In the genomic region with DNA sequence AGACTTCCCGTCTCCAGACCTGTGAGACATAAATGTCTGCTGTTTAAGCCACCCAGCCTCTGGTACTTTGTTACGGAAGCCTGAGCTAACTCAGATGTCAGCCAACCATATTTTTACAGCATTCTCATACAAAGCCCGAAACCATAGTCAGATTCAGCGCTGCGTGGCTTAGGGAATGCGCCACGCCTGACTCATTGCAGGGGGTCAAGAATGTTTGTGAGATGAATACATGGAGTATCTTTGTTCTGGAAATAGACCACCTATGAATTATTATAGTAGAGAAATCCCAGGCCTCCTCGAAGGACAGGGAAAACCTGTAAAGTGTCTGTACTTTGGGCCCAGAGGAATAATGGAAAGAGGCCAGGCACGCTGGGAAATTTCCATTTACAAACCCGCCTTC, we compare ENCODE assay signal across 34 cellular contexts.
DNase-seq lines count a peak whose midpoint lies in the region; TF ChIP-seq lines count a peak whose summit lies in the region.
"Had no signal": no experiment of that assay in that cellular context is flagged by ENCODE, and none has a peak within 500 bp of the region (broad histone marks: within the 10 kb centered on the region; RNA-seq: fewer than 3 reads in every experiment).

No MANE protein-coding gene starts in this region.

- H3K27ac Mint-ChIP-seq in immature natural killer cell = no peak overlapping the region
- H3K27ac Mint-ChIP-seq: activated T-helper 17 cell treated with anti-CD3 and anti-CD28 coated beads, Interleukin-2, amount 50 U/mL, for 72 hours; effector memory CD8-positive, alpha-beta T cell had no signal

- TF ChIP-seq CTCF in esophagus muscularis mucosa (IDR thresholded peaks at IDR 0.05) (no peak), sigmoid colon (IDR thresholded peaks at IDR 0.05) (no peak), suprapubic skin (IDR thresholded peaks at IDR 0.05) (no peak)

- no peaks in the 10 kb centered on the region for H3K4me1 ChIP-seq in esophagus muscularis mucosa
- peaks cover 0 to 13% (median 8%) of the 10 kb centered on the region in 4 donors for H3K4me1 ChIP-seq in sigmoid colon
- H3K4me1 ChIP-seq in suprapubic skin = no peaks in the 10 kb centered on the region
- H3K4me1 ChIP-seq: gastrocnemius medialis, parathyroid adenoma, Peyer's patch, right atrium auricular region, stomach, thyroid gland, uterus had no signal

- intact Hi-C loops in esophagus muscularis mucosa (cut with DNase I) = loop anchor here (10.0 kb wide), 1 partner anchor 425 kb away; no protein-coding TSS in a partner anchor
- intact Hi-C loops in sigmoid colon (cut with DNase I) = loop anchor here (5.0 kb wide), 1 partner anchor 427 kb away; no protein-coding TSS in a partner anchor

- H3K9me3 ChIP-seq in esophagus muscularis mucosa = peaks cover 0 to 4% (median 0%) of the 10 kb centered on the region in 4 donors
- H3K9me3 ChIP-seq in sigmoid colon = peaks cover 0 to 3% (median 0%) of the 10 kb centered on the region in 4 donors
- no peaks in the 10 kb centered on the region for H3K9me3 ChIP-seq in suprapubic skin
- H3K9me3 ChIP-seq: gastrocnemius medialis, Peyer's patch, right atrium auricular region, stomach, thyroid gland, uterus had no signal

- TF ChIP-seq EP300 in esophagus muscularis mucosa (IDR thresholded peaks at IDR 0.05) (no peak), sigmoid colon (IDR thresholded peaks at IDR 0.05) (peak in 1 of 4 donors; percentile 33), suprapubic skin (IDR thresholded peaks at IDR 0.05) (no peak)

- no peak overlapping the region for H3K4me3 ChIP-seq in esophagus muscularis mucosa
- no peak overlapping the region for H3K4me3 ChIP-seq in sigmoid colon
- H3K4me3 ChIP-seq in suprapubic skin = no peak overlapping the region
- H3K4me3 ChIP-seq: BLaER1, cardiac muscle cell, gastrocnemius medialis, Peyer's patch, right atrium auricular region, stomach, thyroid gland, uterus had no signal

- H3K27me3 ChIP-seq in esophagus muscularis mucosa (peaks cover 0 to 14% (median 0%) of the 10 kb centered on the region in 4 donors), sigmoid colon (no peaks in the 10 kb centered on the region), suprapubic skin (no peaks in the 10 kb centered on the region)
- H3K27me3 ChIP-seq: BLaER1, cardiac muscle cell, gastrocnemius medialis, Peyer's patch, right atrium auricular region, thyroid gland, uterus had no signal

- H3K9me3 Mint-ChIP-seq in immature natural killer cell = no peaks in the 10 kb centered on the region
- H3K9me3 Mint-ChIP-seq: activated T-helper 17 cell treated with anti-CD3 and anti-CD28 coated beads, Interleukin-2, amount 50 U/mL, for 72 hours; effector memory CD8-positive, alpha-beta T cell had no signal

- H3K4me3 Mint-ChIP-seq in immature natural killer cell = no peak overlapping the region
- H3K4me3 Mint-ChIP-seq: activated T-helper 17 cell treated with anti-CD3 and anti-CD28 coated beads, Interleukin-2, amount 50 U/mL, for 72 hours; effector memory CD8-positive, alpha-beta T cell had no signal

- TF ChIP-seq POLR2A in esophagus muscularis mucosa (IDR thresholded peaks at IDR 0.05; ENCODE audit: low read depth) = no peak
- no peak for TF ChIP-seq POLR2A in sigmoid colon (IDR thresholded peaks at IDR 0.05)
- no peak for TF ChIP-seq POLR2A in suprapubic skin (IDR thresholded peaks at IDR 0.05)

- H3K36me3 ChIP-seq in esophagus muscularis mucosa (no peaks in the 10 kb centered on the region), sigmoid colon (no peaks in the 10 kb centered on the region), suprapubic skin (no peaks in the 10 kb centered on the region)
- H3K36me3 ChIP-seq: BLaER1, cardiac muscle cell, gastrocnemius medialis, Peyer's patch, right atrium auricular region, stomach, thyroid gland, uterus had no signal

- no peaks in the 10 kb centered on the region for H3K36me3 Mint-ChIP-seq in immature natural killer cell

- H3K27me3 Mint-ChIP-seq in immature natural killer cell (ENCODE audit: low read depth in 3 of 3) = peaks cover 0 to 11% (median 0%) of the 10 kb centered on the region in 3 donors

- H3K27ac ChIP-seq in esophagus muscularis mucosa (replicated peaks in 1 of 4) (no peak overlapping the region), sigmoid colon (peak overlapping the region in 3 of 4 donors; percentile 18 to 72 (median 66)), suprapubic skin (no peak overlapping the region)
- H3K27ac ChIP-seq: BLaER1, cardiac muscle cell, gastrocnemius medialis, parathyroid adenoma, Peyer's patch, right atrium auricular region, stomach, thyroid gland, uterus, VCaP had no signal

- peak; percentile 75 for DNase-seq in EH (ENCODE audit: low read depth)
- DNase-seq in T1000 (lab: John Stamatoyannopoulos, UW) = peak; percentile 36
- DNase-seq in esophagus muscularis mucosa (ENCODE audit: extremely low spot score) = peak; percentile 62
- no peak for DNase-seq in sigmoid colon
- no peak for DNase-seq in cerebellar nuclear complex (lab: John Stamatoyannopoulos, UW)
- no peak for DNase-seq in activated effector memory CD4-positive, alpha-beta T cell treated with anti-CD3 and anti-CD28 coated beads, Interleukin-2, amount 50 U/mL, for 16 hours
- DNase-seq in suprapubic skin (ENCODE audit: low spot score in 2 of 2) = no peak
- no peak for DNase-seq in immature natural killer cell
- DNase-seq: ACHN; activated CD4-positive, alpha-beta T cell treated with anti-CD3 and anti-CD28 coated beads for 4 hours; activated naive CD4-positive, alpha-beta T cell treated with anti-CD3 and anti-CD28 coated beads, Interleukin-2, amount 50 U/mL, for 16 hours; amygdala; effector memory CD8-positive, alpha-beta T cell; erythroblast; gastrocnemius medialis; GOT3; hypothalamus; KBM-7; NCI-H1105; NCI-H187; NCI-H446 treated with DMSO at 0.1 percent for 48 hours; NCI-H774; Peyer's patch; SHP77 treated with DMSO at 0.1 percent for 48 hours; stimulated activated CD4-positive, alpha-beta T cell treated with anti-CD3 and anti-CD28 coated beads, Interleukin-2, amount 100 ng/mL, for 48 hours; stomach; thyroid gland; uterus had no signal

- 82% methylated on average over 10 of the region's 10 CpGs for WGBS in esophagus muscularis mucosa
- WGBS in sigmoid colon, 2 donors = 90 to 91% methylated on average over 10 of the region's 10 CpGs
- WGBS in suprapubic skin = 90% methylated on average over 10 of the region's 10 CpGs

- no peaks in the 10 kb centered on the region for H3K4me1 Mint-ChIP-seq in immature natural killer cell
- H3K4me1 Mint-ChIP-seq: activated T-helper 17 cell treated with anti-CD3 and anti-CD28 coated beads, Interleukin-2, amount 50 U/mL, for 72 hours had no signal

Comparison
In these comparisons a context has a peak if more than half of its experiments do, and no peak if none do; other contexts are left out.
1. DNase-seq: peak in EH (single experiment), T1000 (single experiment) and esophagus muscularis mucosa (single experiment); none in sigmoid colon (single experiment), cerebellar nuclear complex (0 of 2), activated effector memory CD4-positive, alpha-beta T cell treated with anti-CD3 and anti-CD28 coated beads, Interleukin-2, amount 50 U/mL, for 16 hours (single experiment), suprapubic skin (0 of 2) and immature natural killer cell (0 of 3).
2. H3K27ac ChIP-seq: peak in sigmoid colon (3 of 4); none in esophagus muscularis mucosa (0 of 4) and suprapubic skin (single experiment).